ENCODE assay signal across 8 cellular contexts in the genomic region with DNA sequence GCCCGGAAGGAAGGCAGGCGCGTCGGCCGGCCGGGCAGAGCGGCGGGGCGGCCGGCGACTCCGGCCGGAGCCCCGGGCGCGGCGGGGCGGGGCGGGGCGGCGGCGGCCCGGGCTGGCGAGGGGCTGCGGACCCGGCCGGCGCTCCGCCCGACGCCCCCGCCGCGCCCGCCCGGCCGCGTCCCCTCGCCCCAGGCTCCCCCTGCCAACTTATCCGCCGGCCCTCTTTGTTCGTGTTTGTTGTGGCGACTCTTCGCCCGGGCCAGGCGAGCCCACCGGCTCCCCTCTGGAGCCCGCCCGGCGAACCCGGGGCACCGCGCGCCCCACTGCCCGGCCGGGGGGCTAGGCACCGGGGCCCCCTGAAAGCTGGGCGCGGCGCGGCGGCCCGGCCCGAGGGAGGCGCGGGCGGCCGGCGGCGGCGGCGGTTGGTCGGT. TPM values are rescaled to one million over a fixed set of nuclear protein-coding genes. Genes with fewer than 3 reads are reported as not detected.
DNase-seq lines count a peak whose midpoint lies in the region; ATAC-seq and TF ChIP-seq lines count a peak whose summit lies in the region.

No MANE protein-coding gene starts in this region.

- H3K9me3 ChIP-seq in OCI-LY7 (ENCODE audit: low read length) (no peaks in the 10 kb centered on the region), endodermal cell (ENCODE audit: control insufficient read depth, low read length) (no peaks in the 10 kb centered on the region)
- H3K9me3 ChIP-seq in naive thymus-derived CD4-positive, alpha-beta T cell (ENCODE audit: control insufficient read depth in 2 of 3, low read length in 3 of 3) = no peaks in the 10 kb centered on the region

- H3K9me2 ChIP-seq in OCI-LY7 (ENCODE audit: insufficient read depth, low read length) = no peaks in the 10 kb centered on the region

- peaks cover 3% of the 10 kb centered on the region for H3K9me3 Mint-ChIP-seq in endodermal cell
- H3K9me3 Mint-ChIP-seq in naive thymus-derived CD4-positive, alpha-beta T cell = peaks cover 0 to 8% (median 0%) of the 10 kb centered on the region in 11 donors

- H3K9ac ChIP-seq in endodermal cell (ENCODE audit: extremely low read depth, low read length, poor library complexity, severe bottlenecking) = peak overlapping the region; percentile 68

- POLR2A ChIA-PET in OCI-LY7 (lab: Charles Lee) = no interaction called here
- POLR2A ChIA-PET in naive thymus-derived CD4-positive, alpha-beta T cell (lab: Charles Lee) = interaction anchor here (0.6 to 11.2 kb wide), 16 partner anchors 9 to 817 kb away, joined by 3 to 409 read pairs (median 6); partner anchors contain the start of genes LUC7L2, MKRN1 and PARP12

- H3K4me3 ChIP-seq in OCI-LY7 (ENCODE audit: low read depth, low read length, poor library complexity, severe bottlenecking) (peak overlapping the region; percentile 73), endodermal cell (ENCODE audit: low read length) (peak overlapping the region; percentile 89)
- peak overlapping the region; percentile 63 for H3K4me3 ChIP-seq in naive thymus-derived CD4-positive, alpha-beta T cell (ENCODE audit: low read length)

- no peak for TF ChIP-seq CTCF in OCI-LY7 (conservative IDR thresholded peaks at IDR 0.05; ENCODE audit: low read length)
- TF ChIP-seq CTCF in endodermal cell (conservative IDR thresholded peaks at IDR 0.05) = no peak

- H3K36me3 ChIP-seq in OCI-LY7 (ENCODE audit: insufficient read depth, low read length) = no peaks in the 10 kb centered on the region
- no peaks in the 10 kb centered on the region for H3K36me3 ChIP-seq in endodermal cell (ENCODE audit: control insufficient read depth, insufficient read depth, low read length)
- H3K36me3 ChIP-seq in naive thymus-derived CD4-positive, alpha-beta T cell (ENCODE audit: control insufficient read depth in 2 of 3, insufficient read depth in 3 of 3, low read length in 3 of 3) = peaks cover 0 to 4% (median 0%) of the 10 kb centered on the region in 3 experiments

- H3K36me3 Mint-ChIP-seq in endodermal cell (ENCODE audit: low read depth) = peaks cover 9% of the 10 kb centered on the region
- H3K36me3 Mint-ChIP-seq in naive thymus-derived CD4-positive, alpha-beta T cell = peaks cover 0 to 18% (median 11%) of the 10 kb centered on the region in 5 donors

- intact Hi-C loops in OCI-LY7 (cut with micrococcal nuclease; ENCODE audit: unreplicated experiment) = loop anchor here (5.0 to 10.0 kb wide), 5 partner anchors 56 to 839 kb away; partner anchors contain the start of genes HIPK2 and MRPS33
- intact Hi-C loops in naive thymus-derived CD4-positive, alpha-beta T cell (cut with micrococcal nuclease) = loop anchor here (5.0 to 10.0 kb wide), 3 partner anchors 399 to 539 kb away; partner anchors contain the start of gene HIPK2 (in 2 of the 2)

- CTCF ChIA-PET in OCI-LY7 (lab: Charles Lee; ENCODE audit: unreplicated experiment) = no interaction called here
- CTCF ChIA-PET in naive thymus-derived CD4-positive, alpha-beta T cell (lab: Charles Lee) = interaction anchor here (1.0 to 2.0 kb wide), 2 partner anchors 54 to 87 kb away, joined by 5 read pairs; no protein-coding TSS in a partner anchor

- peaks cover 15% of the 10 kb centered on the region for H3K4me1 Mint-ChIP-seq in endodermal cell
- peaks cover 22 to 54% (median 46%) of the 10 kb centered on the region in 7 donors for H3K4me1 Mint-ChIP-seq in naive thymus-derived CD4-positive, alpha-beta T cell

- peak overlapping the region; percentile 78 for H3K4me3 Mint-ChIP-seq in endodermal cell
- H3K4me3 Mint-ChIP-seq in naive thymus-derived CD4-positive, alpha-beta T cell = peak overlapping the region in 8 of 10 donors; percentile 29 to 99 (median 80)

- no peaks in the 10 kb centered on the region for H3K79me2 ChIP-seq in OCI-LY7 (ENCODE audit: insufficient read depth, low read depth, low read length)

- WGBS in endodermal cell (ENCODE audit: insufficient coverage in 1 of 2, insufficient read length in 1 of 2), 2 experiments = 0% methylated on average over 73 of the region's 73 CpGs; no CpG with 5 or more reads in 1 of the 2 experiments

- peaks cover 5% of the 10 kb centered on the region for H3K4me1 ChIP-seq in OCI-LY7 (ENCODE audit: insufficient read depth, low read length, poor library complexity, severe bottlenecking)
- no peaks in the 10 kb centered on the region for H3K4me1 ChIP-seq in endodermal cell (ENCODE audit: control insufficient read depth, insufficient read depth, low read length)
- peaks cover 19 to 20% of the 10 kb centered on the region in 2 donors for H3K4me1 ChIP-seq in naive thymus-derived CD4-positive, alpha-beta T cell (ENCODE audit: control insufficient read depth in 2 of 2, insufficient read depth in 2 of 2, low read length in 2 of 2)

- H4K20me1 ChIP-seq in OCI-LY7 (ENCODE audit: insufficient read depth, low read length) = no peaks in the 10 kb centered on the region; the same call in 1 of the 2 replicates

- no TSS peak for BruUV-seq in OCI-LY7 (replicated peaks; lab: Mats Ljungman, UMichigan)

- H3K27ac Mint-ChIP-seq in endodermal cell = no peak overlapping the region
- peak overlapping the region in 5 of 9 donors; percentile 81 to 95 (median 93) for H3K27ac Mint-ChIP-seq in naive thymus-derived CD4-positive, alpha-beta T cell

- DNase-seq in EH (ENCODE audit: low read depth) (peak; percentile 19), OCI-LY7 (ENCODE audit: low spot score) (peak; percentile 13), endodermal cell (no peak), NCI-H1048 (lab: John Stamatoyannopoulos, UW) (no peak)
- peak in 1 of 9 donors; percentile 45 for DNase-seq in naive thymus-derived CD4-positive, alpha-beta T cell
- no peak for DNase-seq in stimulated activated CD4-positive, alpha-beta T cell treated with anti-CD3 and anti-CD28 coated beads, Interleukin-4, amount 100 ng/mL, for 24 hours

- no peak overlapping the region for H2AFZ ChIP-seq in OCI-LY7 (ENCODE audit: low read length)

- H3K27ac ChIP-seq in OCI-LY7 (ENCODE audit: low read depth, low read length, poor library complexity, severe bottlenecking) (no peak overlapping the region), endodermal cell (ENCODE audit: low read depth, low read length) (no peak overlapping the region)
- peak overlapping the region; percentile 92 for H3K27ac ChIP-seq in naive thymus-derived CD4-positive, alpha-beta T cell (ENCODE audit: low read depth, low read length)

- peaks cover 26% of the 10 kb centered on the region for H3K27me3 Mint-ChIP-seq in endodermal cell (ENCODE audit: insufficient read depth)
- H3K27me3 Mint-ChIP-seq in naive thymus-derived CD4-positive, alpha-beta T cell = peaks cover 0 to 12% (median 0%) of the 10 kb centered on the region in 5 donors

- peak; percentile 5 for ATAC-seq in GM21717 (IDR thresholded peaks at IDR 0.05; ENCODE audit: unreplicated experiment)
- no peak for ATAC-seq in naive thymus-derived CD4-positive, alpha-beta T cell
- no peak for ATAC-seq in GM18519 (IDR thresholded peaks at IDR 0.05; ENCODE audit: low FRiP score, unreplicated experiment)

- H3K4me2 ChIP-seq in OCI-LY7 (ENCODE audit: low read length) = peak overlapping the region; percentile 76

- H3K27me3 ChIP-seq in endodermal cell (ENCODE audit: control insufficient read depth, insufficient read depth, low read length, poor library complexity, severe bottlenecking) = peaks cover 19% of the 10 kb centered on the region
- H3K27me3 ChIP-seq in naive thymus-derived CD4-positive, alpha-beta T cell (ENCODE audit: control insufficient read depth in 2 of 2, insufficient read depth in 2 of 2, low read length in 2 of 2) = no peaks in the 10 kb centered on the region

RNA-seq across cellular contexts. Expression of gene KDM7A, which starts 0.5 kb away (rescaled TPM):
- 3.3 and 9.8 TPM in 2 replicates for total RNA-seq in OCI-LY7 (2014; rRNA removed; shearing (Covaris generic))
- total RNA-seq in OCI-LY7 (2022) = 3.3 and 7.7 TPM in 2 replicates
- total RNA-seq in endodermal cell = 10 to 100 TPM; 22.9 to 24.5 TPM
- 12.5 TPM for polyA plus RNA-seq in endodermal cell (2013, experiment 1 of 2)
- 11.5 TPM for polyA plus RNA-seq in endodermal cell (2013, experiment 2 of 2)
- 10 to 100 TPM; 24.0 to 62.5 (median 50.3) TPM for total RNA-seq in naive thymus-derived CD4-positive, alpha-beta T cell
- polyA plus RNA-seq in naive thymus-derived CD4-positive, alpha-beta T cell = 1 to 10 TPM; 5.4 to 6.0 TPM

Comparison
In these comparisons a context has a peak if more than half of its experiments do, and no peak if none do; other contexts are left out.
1. DNase-seq: peak in EH (single experiment) and OCI-LY7 (single experiment); none in endodermal cell (single experiment), stimulated activated CD4-positive, alpha-beta T cell treated with anti-CD3 and anti-CD28 coated beads, Interleukin-4, amount 100 ng/mL, for 24 hours (single experiment) and NCI-H1048 (single experiment).
2. Peak in every context shown above with its lines, with median percentiles within 50 percentile points of each other: H3K4me3 ChIP-seq.